2 cellular contexts compared by ENCODE assay signal in genomic region chr12:65319680-65320193, GRCh38.
TF ChIP-seq lines count a peak whose summit lies in the region.

No MANE protein-coding gene starts in this region.

TF ChIP-seq in HCT116, 20 proteins besides CTCF, POLR2A, EP300 and RAD21:
- no peak for TF ChIP-seq REST (IDR thresholded peaks at IDR 0.05; ENCODE audit: low read depth)
- 0 out of 2 replicates have a peak, but pooled peaks have one; percentile 10 for TF ChIP-seq JUND (IDR thresholded peaks at IDR 0.05)

TF ChIP-seq in SK-N-SH, 30 proteins besides CTCF, POLR2A, EP300 and RAD21:
- TF ChIP-seq TCF12 (IDR thresholded peaks at IDR 0.05) (peak; percentile 55), TEAD4 (IDR thresholded peaks at IDR 0.05; ENCODE audit: borderline replicate concordance, insufficient read depth) (no peak), NRF1 (IDR thresholded peaks at IDR 0.05; ENCODE audit: low read depth, low read length) (no peak), FOSL2 (IDR thresholded peaks at IDR 0.05; ENCODE audit: borderline replicate concordance, low read depth) (no peak), RXRA (IDR thresholded peaks at IDR 0.05; ENCODE audit: borderline replicate concordance, low read depth) (no peak)
